Comparison of ENCODE assay signal across 8 cellular contexts in genomic region chr11:113796663-113797259, GRCh38. TPM values are rescaled to one million over a fixed set of nuclear protein-coding genes. Genes with fewer than 3 reads are reported as not detected.
DNase-seq lines count a peak whose midpoint lies in the region; ATAC-seq and TF ChIP-seq lines count a peak whose summit lies in the region.

No MANE protein-coding gene starts in this region.

- in situ Hi-C loops in GM23248 (cut with MboI), result no loop called here

- no peak for TF ChIP-seq POLR2A in heart left ventricle (IDR thresholded peaks at IDR 0.05)
- no peak for TF ChIP-seq POLR2A in sigmoid colon (IDR thresholded peaks at IDR 0.05)

- H3K9me3 Mint-ChIP-seq in activated CD4-positive, alpha-beta T cell treated with anti-CD3 and anti-CD28 coated beads for 36 hours (ENCODE audit: low read depth), result no peaks in the 10 kb centered on the region
- H3K9me3 Mint-ChIP-seq in WTC11, result peaks cover 18% of the 10 kb centered on the region

- DNase-seq in activated CD4-positive, alpha-beta T cell treated with anti-CD3 and anti-CD28 coated beads for 36 hours, result peak; percentile 24
- no peak for DNase-seq in activated CD4-positive, alpha-beta T cell treated with anti-CD3 and anti-CD28 coated beads, Interleukin-2, amount 50 U/mL, for 1 hour
- DNase-seq in GM23248, result peak; percentile 73
- DNase-seq in NCI-H2081 (lab: John Stamatoyannopoulos, UW), result peak; percentile 55 to 57
- no peak for DNase-seq in WTC11 (ENCODE audit: low spot score)
- DNase-seq in heart left ventricle, result no peak
- no peak for DNase-seq in sigmoid colon
- no peak for DNase-seq in GOT3 (lab: John Stamatoyannopoulos, UW)

- H3K4me1 ChIP-seq in GM23248 (ENCODE audit: insufficient read depth) (no peaks in the 10 kb centered on the region), heart left ventricle (peaks cover 0 to 5% (median 0%) of the 10 kb centered on the region in 12 donors), sigmoid colon (no peaks in the 10 kb centered on the region)

- no peaks in the 10 kb centered on the region for H3K9me3 ChIP-seq in GM23248 (ENCODE audit: low read depth)
- no peaks in the 10 kb centered on the region for H3K9me3 ChIP-seq in heart left ventricle
- H3K9me3 ChIP-seq in sigmoid colon, result no peaks in the 10 kb centered on the region

- H3K27ac ChIP-seq in GM23248 (no peak overlapping the region), heart left ventricle (no peak overlapping the region), sigmoid colon (no peak overlapping the region)

- H3K36me3 ChIP-seq in GM23248 (ENCODE audit: low read depth) (peaks cover 6% of the 10 kb centered on the region; the same call in 1 of the 2 replicates), heart left ventricle (peaks cover 0 to 51% (median 43%) of the 10 kb centered on the region in 9 donors), sigmoid colon (peaks cover 5 to 39% (median 22%) of the 10 kb centered on the region in 4 donors)

- peaks cover 10% of the 10 kb centered on the region for H3K36me3 Mint-ChIP-seq in activated CD4-positive, alpha-beta T cell treated with anti-CD3 and anti-CD28 coated beads for 36 hours (ENCODE audit: low read depth)
- H3K36me3 Mint-ChIP-seq in WTC11, result peaks cover 51% of the 10 kb centered on the region

- peak; percentile 36; the same call in 1 of the 2 replicates for TF ChIP-seq CTCF in WTC11 (IDR thresholded peaks at IDR 0.05)
- TF ChIP-seq CTCF in heart left ventricle (IDR thresholded peaks at IDR 0.05), result peak; percentile 47 to 73 (median 59)
- peak; percentile 18 to 64 (median 52) for TF ChIP-seq CTCF in sigmoid colon (IDR thresholded peaks at IDR 0.05)

- ATAC-seq in activated CD4-positive, alpha-beta T cell treated with anti-CD3 and anti-CD28 coated beads for 36 hours, result peak; percentile 71
- ATAC-seq in WTC11 (peak; percentile 94), heart left ventricle (peak; percentile 84 to 92 (median 90))

- TF ChIP-seq EP300 in sigmoid colon (IDR thresholded peaks at IDR 0.05), result no peak

- no peaks in the 10 kb centered on the region for H3K79me2 ChIP-seq in GM23248 (ENCODE audit: insufficient read depth)

- H3K4me2 ChIP-seq in GM23248 (ENCODE audit: unreplicated experiment), result no peak overlapping the region

- H3K27me3 Mint-ChIP-seq in activated CD4-positive, alpha-beta T cell treated with anti-CD3 and anti-CD28 coated beads for 36 hours, result no peaks in the 10 kb centered on the region
- H3K27me3 Mint-ChIP-seq in WTC11 (ENCODE audit: low read depth), result no peaks in the 10 kb centered on the region

- no peaks in the 10 kb centered on the region for H3K9me2 ChIP-seq in GM23248 (ENCODE audit: insufficient read depth)

- H3K9ac ChIP-seq in GM23248, result no peak overlapping the region

- H2AFZ ChIP-seq in GM23248, result no peak overlapping the region

- H3K4me1 Mint-ChIP-seq in activated CD4-positive, alpha-beta T cell treated with anti-CD3 and anti-CD28 coated beads for 36 hours, result no peaks in the 10 kb centered on the region
- H3K4me1 Mint-ChIP-seq in WTC11, result no peaks in the 10 kb centered on the region

- H3F3A ChIP-seq in GM23248 (ENCODE audit: insufficient read depth), result no peaks in the 10 kb centered on the region

- POLR2A ChIA-PET in activated CD4-positive, alpha-beta T cell treated with anti-CD3 and anti-CD28 coated beads for 36 hours (lab: Charles Lee), result no interaction called here
- POLR2A ChIA-PET in WTC11 (lab: Charles Lee), result interaction anchor here (0.7 kb wide), 1 partner anchor 750 kb away, joined by 4 read pairs; no protein-coding TSS in a partner anchor

- no peak overlapping the region for H3K4me3 Mint-ChIP-seq in activated CD4-positive, alpha-beta T cell treated with anti-CD3 and anti-CD28 coated beads for 36 hours
- H3K4me3 Mint-ChIP-seq in WTC11, result no peak overlapping the region

- CTCF ChIA-PET in activated CD4-positive, alpha-beta T cell treated with anti-CD3 and anti-CD28 coated beads for 36 hours (lab: Charles Lee), result interaction anchor here (0.6 to 2.5 kb wide), 13 partner anchors 8 to 519 kb away, joined by 3 to 13 read pairs (median 4); no protein-coding TSS in a partner anchor
- CTCF ChIA-PET in WTC11 (lab: Charles Lee), result interaction anchor here (0.6 to 2.2 kb wide), 28 partner anchors 10 to 1474 kb away, joined by 3 to 15 read pairs (median 4); partner anchors contain the start of genes USP28 and ZW10

- no peak overlapping the region for H3K27ac Mint-ChIP-seq in activated CD4-positive, alpha-beta T cell treated with anti-CD3 and anti-CD28 coated beads for 36 hours
- H3K27ac Mint-ChIP-seq in WTC11, result no peak overlapping the region

- H3K4me3 ChIP-seq in GM23248 (no peak overlapping the region), heart left ventricle (no peak overlapping the region), sigmoid colon (no peak overlapping the region)

- no peaks in the 10 kb centered on the region for H3K27me3 ChIP-seq in GM23248 (replicated peaks; ENCODE audit: insufficient read depth)
- no peaks in the 10 kb centered on the region for H3K27me3 ChIP-seq in heart left ventricle
- H3K27me3 ChIP-seq in sigmoid colon, result no peaks in the 10 kb centered on the region

- intact Hi-C loops in activated CD4-positive, alpha-beta T cell treated with anti-CD3 and anti-CD28 coated beads for 36 hours (cut with DNase I, micrococcal nuclease), result loop anchor here (1.0 kb wide), 1 partner anchor 491 kb away; no protein-coding TSS in a partner anchor
- intact Hi-C loops in heart left ventricle (cut with DNase I) (loop anchor here in 4 of 10 donors (5.0 to 10.0 kb wide), 2 partner anchors 489 to 492 kb away; no protein-coding TSS in a partner anchor), sigmoid colon (cut with DNase I) (loop anchor here (5.0 kb wide), 1 partner anchor 489 kb away; no protein-coding TSS in a partner anchor)

- WGBS in GM23248 (ENCODE audit: low coverage in 1 of 2, low lambda C conversion rate in 2 of 2, missing lambda C conversion rate in 2 of 2), 2 experiments, result 60 to 66% methylated on average over 3 of the region's 3 CpGs
- WGBS in heart left ventricle, 4 donors, result 47 to 54% (median 51%) methylated on average over 3 of the region's 3 CpGs
- 68 to 74% methylated on average over 3 of the region's 3 CpGs for WGBS in sigmoid colon, 2 donors

- no peaks in the 10 kb centered on the region for H4K20me1 ChIP-seq in GM23248 (ENCODE audit: insufficient read depth)

TF ChIP-seq in WTC11, 78 proteins besides CTCF, POLR2A, EP300 and RAD21 (continues in another document):
- no peak for TF ChIP-seq SMAD3 (CRISPR knock-in tag; IDR thresholded peaks at IDR 0.05; ENCODE audit: borderline replicate concordance)
- no peak for TF ChIP-seq RELA (CRISPR knock-in tag; IDR thresholded peaks at IDR 0.05; ENCODE audit: borderline replicate concordance)
- no peak for TF ChIP-seq ZNF512 (CRISPR knock-in tag; IDR thresholded peaks at IDR 0.05; ENCODE audit: borderline replicate concordance)
- no peak for TF ChIP-seq USF2 (CRISPR knock-in tag; IDR thresholded peaks at IDR 0.05)

RNA-seq across cellular contexts. Expression of gene CLDN25, which starts 17.2 kb away (rescaled TPM):
- not detected for total RNA-seq in activated CD4-positive, alpha-beta T cell treated with anti-CD3 and anti-CD28 coated beads for 36 hours
- total RNA-seq in GM23248 (2014; rRNA removed; shearing (Covaris generic)), result not detected in 2 replicates
- polyA plus RNA-seq in GM23248 (2016; fragmentation: Nextera tagmentation; extraction: Ambion mirVana) (not detected in 2 replicates), heart left ventricle (not detected), sigmoid colon (not detected)
- total RNA-seq in WTC11 (2021) (not detected in 3 replicates), heart left ventricle (not detected), sigmoid colon (not detected)

RNA-seq across cellular contexts. Expression of gene ZW10, which starts 23.3 kb away (rescaled TPM):
- total RNA-seq in activated CD4-positive, alpha-beta T cell treated with anti-CD3 and anti-CD28 coated beads for 36 hours, result 10 to 100 TPM; 16.9 to 18.5 TPM
- total RNA-seq in GM23248 (2014; rRNA removed; shearing (Covaris generic)), result 19.7 and 21.6 TPM in 2 replicates
- polyA plus RNA-seq in GM23248 (2016; fragmentation: Nextera tagmentation; extraction: Ambion mirVana), result 18.0 and 18.1 TPM in 2 replicates
- 17.4 to 18.9 TPM (median 18.0 TPM) in 3 replicates for total RNA-seq in WTC11 (2021)
- 10 to 100 TPM in 3 of 9 donors, 1 to 10 TPM in 6; 7.5 to 11.9 (median 9.8) TPM for total RNA-seq in heart left ventricle
- 10 to 100 TPM in 1 of 2 donors, 1 to 10 TPM in 1; 2.2 to 12.0 TPM for polyA plus RNA-seq in heart left ventricle
- 10 to 100 TPM in 3 of 4 donors, 1 to 10 TPM in 1; 9.8 to 14.4 (median 12.8) TPM for total RNA-seq in sigmoid colon
- polyA plus RNA-seq in sigmoid colon, result 1 to 10 TPM; 6.5 to 8.5 (median 6.6) TPM

Comparison
In these comparisons a context has a peak if more than half of its experiments do, and no peak if none do; other contexts are left out.
1. DNase-seq: peak in activated CD4-positive, alpha-beta T cell treated with anti-CD3 and anti-CD28 coated beads for 36 hours (single experiment), GM23248 (single experiment) and NCI-H2081 (2 of 2); none in activated CD4-positive, alpha-beta T cell treated with anti-CD3 and anti-CD28 coated beads, Interleukin-2, amount 50 U/mL, for 1 hour (single experiment), WTC11 (single experiment), heart left ventricle (0 of 5), sigmoid colon (single experiment) and GOT3 (single experiment).
2. Peak in every context shown above with its lines, with median percentiles within 50 percentile points of each other: ATAC-seq and CTCF ChIP-seq.